Comparison of ENCODE assay signal across 14 cellular contexts in the genomic region with DNA sequence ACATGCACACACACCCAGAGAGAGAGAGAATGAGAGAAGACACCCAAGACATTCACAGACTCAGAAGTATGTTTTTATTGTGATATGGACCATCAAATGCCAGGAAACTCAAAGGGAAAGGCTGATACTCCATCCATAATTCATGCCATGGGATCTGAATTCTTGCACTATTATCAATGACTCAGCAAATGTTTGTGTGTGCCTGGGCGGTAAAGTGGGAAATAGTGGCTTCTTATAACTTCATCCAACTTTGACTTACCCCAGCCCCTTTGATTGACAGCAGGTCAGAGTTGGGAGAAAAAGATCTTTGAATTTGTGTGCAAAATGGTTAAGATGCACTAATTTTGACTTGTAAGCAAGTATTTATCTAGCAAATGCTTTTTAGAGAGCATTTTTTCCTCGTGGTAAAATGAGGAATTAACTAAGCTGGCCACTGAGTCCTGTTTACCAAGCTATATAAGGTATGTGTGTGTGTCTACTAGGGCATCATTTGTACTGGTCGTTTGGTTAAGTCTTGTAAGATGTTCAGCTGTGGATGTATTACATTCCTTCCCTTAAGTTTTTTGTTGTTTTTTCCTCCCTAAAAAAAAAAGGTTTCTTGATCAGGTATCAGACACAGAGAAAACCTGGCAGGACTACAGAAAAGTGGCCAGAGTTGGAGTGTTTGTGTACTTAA. TPM values are rescaled to one million over a fixed set of nuclear protein-coding genes. Genes with fewer than 3 reads are reported as not detected.
A peak's percentile ranks its signal among the peaks of the same experiment; 100 is the strongest.
DNase-seq lines count a peak whose midpoint lies in the region; FAIRE-seq and TF ChIP-seq lines count a peak whose summit lies in the region.
"Had no signal": no experiment of that assay in that cellular context is flagged by ENCODE, and none has a peak within 500 bp of the region (broad histone marks: within the 10 kb centered on the region; RNA-seq: fewer than 3 reads in every experiment).

No MANE protein-coding gene starts in this region.

- DNase-seq in HEK293T (ENCODE audit: extremely low spot score) (no peak), astrocyte (ENCODE audit: low read depth) (peak; percentile 79), kidney tubule cell (ENCODE audit: low spot score) (peak; percentile 36), erythroblast (lab: John Stamatoyannopoulos, UW) (no peak), GM19239 (ENCODE audit: insufficient read length, low spot score) (no peak), NCI-H510A treated with DMSO at 0.1 percent for 48 hours (lab: John Stamatoyannopoulos, UW) (no peak)
- DNase-seq in activated naive CD4-positive, alpha-beta T cell treated with anti-CD3 and anti-CD28 coated beads, Interleukin-2, amount 10 ng/mL, durations not matched to agents 7 days and 5 days, result no peak
- DNase-seq: activated CD4-positive, CD25-positive, alpha-beta regulatory T cell treated with anti-CD3 and anti-CD28 coated beads, Interleukin-2, amount 50 U/mL, for 72 hours; DND-41; NCI-H2107; SIG-M5 had no signal

- TF ChIP-seq POLR2A in erythroblast (IDR thresholded peaks at IDR 0.05; ENCODE audit: low read length), result no peak

- H3K27ac Mint-ChIP-seq in astrocyte (ENCODE audit: unreplicated experiment), result peak overlapping the region; percentile 99
- H3K27ac Mint-ChIP-seq in activated naive CD4-positive, alpha-beta T cell treated with anti-CD3 and anti-CD28 coated beads, Interleukin-2, amount 10 ng/mL, durations not matched to agents 7 days and 5 days, result no peak overlapping the region
- H3K27ac Mint-ChIP-seq: natural killer cell treated with Interleukin-12 subunit alpha and Interleukin-12 subunit beta and Interleukin-15 and Interleukin-18, amount 100 ng/mL, for 72 hours had no signal

- H4K20me1 ChIP-seq in astrocyte (ENCODE audit: insufficient read depth, low read length), result peaks cover 13% of the 10 kb centered on the region

- peaks cover 43% of the 10 kb centered on the region for H3K4me1 Mint-ChIP-seq in astrocyte (ENCODE audit: low read depth, unreplicated experiment)
- H3K4me1 Mint-ChIP-seq in activated naive CD4-positive, alpha-beta T cell treated with anti-CD3 and anti-CD28 coated beads, Interleukin-2, amount 10 ng/mL, durations not matched to agents 7 days and 5 days, result peaks cover 9% of the 10 kb centered on the region

- H3K79me2 ChIP-seq in astrocyte (ENCODE audit: insufficient read depth, low read length), result peaks cover 15% of the 10 kb centered on the region

- FAIRE-seq in astrocyte (lab: Jason Lieb, UNC) (peak; percentile 79), GM19239 (lab: Jason Lieb, UNC) (no peak)

- no peak overlapping the region for H2AFZ ChIP-seq in astrocyte (ENCODE audit: low read depth, low read length)

- no peaks in the 10 kb centered on the region for H3K27me3 Mint-ChIP-seq in astrocyte (ENCODE audit: low read depth, unreplicated experiment)
- H3K27me3 Mint-ChIP-seq in activated naive CD4-positive, alpha-beta T cell treated with anti-CD3 and anti-CD28 coated beads, Interleukin-2, amount 10 ng/mL, durations not matched to agents 7 days and 5 days, result peaks cover 45% of the 10 kb centered on the region

- no peak for TF ChIP-seq CTCF in astrocyte (IDR thresholded peaks at IDR 0.05; ENCODE audit: insufficient read depth, low read depth, low read length)

- H3K9me3 Mint-ChIP-seq in astrocyte (ENCODE audit: unreplicated experiment), result no peaks in the 10 kb centered on the region
- H3K9me3 Mint-ChIP-seq in activated naive CD4-positive, alpha-beta T cell treated with anti-CD3 and anti-CD28 coated beads, Interleukin-2, amount 10 ng/mL, durations not matched to agents 7 days and 5 days, result no peaks in the 10 kb centered on the region
- H3K9me3 Mint-ChIP-seq: natural killer cell treated with Interleukin-12 subunit alpha and Interleukin-12 subunit beta and Interleukin-15 and Interleukin-18, amount 100 ng/mL, for 72 hours had no signal

- peak overlapping the region; percentile 91 for H3K27ac ChIP-seq in astrocyte (ENCODE audit: low read depth, low read length)
- peak overlapping the region; percentile 37 for H3K27ac ChIP-seq in stomach smooth muscle (ENCODE audit: low read length)
- H3K27ac ChIP-seq: foreskin keratinocyte had no signal

- CTCF ChIA-PET in HEK293T (lab: Yijun Ruan, JAX), result interaction anchor here (1.6 kb wide), 1 partner anchor 12 kb away, joined by 6 read pairs; no protein-coding TSS in a partner anchor
- CTCF ChIA-PET in activated naive CD4-positive, alpha-beta T cell treated with anti-CD3 and anti-CD28 coated beads, Interleukin-2, amount 10 ng/mL, durations not matched to agents 7 days and 5 days (lab: Charles Lee), result no interaction called here

- no peaks in the 10 kb centered on the region for H3K9me3 ChIP-seq in astrocyte (ENCODE audit: insufficient read depth, low read depth, low read length)
- H3K9me3 ChIP-seq in stomach smooth muscle (ENCODE audit: control insufficient read depth in 2 of 2, low read length in 2 of 2), result no peaks in the 10 kb centered on the region

- POLR2A ChIA-PET in HEK293T (lab: Yijun Ruan, JAX), result no interaction called here

- H3K9ac ChIP-seq in astrocyte (ENCODE audit: low read length) (peak overlapping the region; percentile 66), stomach smooth muscle (ENCODE audit: low read length in 2 of 2) (peak overlapping the region; percentile 10 to 21)

- H3K4me1 ChIP-seq in astrocyte (ENCODE audit: insufficient read depth, low read length) (peaks cover 35% of the 10 kb centered on the region), stomach smooth muscle (ENCODE audit: control insufficient read depth, insufficient read depth, low read length) (peaks cover 16% of the 10 kb centered on the region)

- H3K27me3 ChIP-seq in astrocyte (ENCODE audit: insufficient read depth, low read length), result no peaks in the 10 kb centered on the region
- H3K27me3 ChIP-seq in stomach smooth muscle (ENCODE audit: control insufficient read depth in 1 of 2, insufficient read depth in 2 of 2, low read length in 2 of 2), result no peaks in the 10 kb centered on the region
- H3K27me3 ChIP-seq: foreskin keratinocyte had no signal

- peaks cover 9% of the 10 kb centered on the region for H3K36me3 Mint-ChIP-seq in astrocyte (ENCODE audit: low read depth, unreplicated experiment)
- no peaks in the 10 kb centered on the region for H3K36me3 Mint-ChIP-seq in activated naive CD4-positive, alpha-beta T cell treated with anti-CD3 and anti-CD28 coated beads, Interleukin-2, amount 10 ng/mL, durations not matched to agents 7 days and 5 days
- H3K36me3 Mint-ChIP-seq: natural killer cell treated with Interleukin-12 subunit alpha and Interleukin-12 subunit beta and Interleukin-15 and Interleukin-18, amount 100 ng/mL, for 72 hours had no signal

- no peak overlapping the region for H3K4me3 Mint-ChIP-seq in astrocyte (ENCODE audit: unreplicated experiment)
- H3K4me3 Mint-ChIP-seq in activated naive CD4-positive, alpha-beta T cell treated with anti-CD3 and anti-CD28 coated beads, Interleukin-2, amount 10 ng/mL, durations not matched to agents 7 days and 5 days, result no peak overlapping the region
- H3K4me3 Mint-ChIP-seq: natural killer cell treated with Interleukin-12 subunit alpha and Interleukin-12 subunit beta and Interleukin-15 and Interleukin-18, amount 100 ng/mL, for 72 hours had no signal

- H3K4me3 ChIP-seq in astrocyte (ENCODE audit: insufficient read depth, low read depth, low read length), result peak overlapping the region; percentile 21
- H3K4me3 ChIP-seq in stomach smooth muscle (ENCODE audit: low read length in 2 of 2), result peak overlapping the region in 1 of 2 donors; percentile 64

- H3K4me2 ChIP-seq in astrocyte (ENCODE audit: low read length), result peak overlapping the region; percentile 73

- H3K36me3 ChIP-seq in astrocyte (ENCODE audit: insufficient read depth, low read length), result peaks cover 7% of the 10 kb centered on the region
- no peaks in the 10 kb centered on the region for H3K36me3 ChIP-seq in stomach smooth muscle (ENCODE audit: control insufficient read depth in 2 of 2, insufficient read depth in 2 of 2, low read length in 2 of 2)

TF ChIP-seq in HEK293T, 16 proteins besides CTCF, POLR2A, EP300 and RAD21:
- no peak for TF ChIP-seq SP1 (IDR thresholded peaks at IDR 0.05)
- no peak for TF ChIP-seq ZNF384 (IDR thresholded peaks at IDR 0.05)
- TF ChIP-seq, protein P1, sequence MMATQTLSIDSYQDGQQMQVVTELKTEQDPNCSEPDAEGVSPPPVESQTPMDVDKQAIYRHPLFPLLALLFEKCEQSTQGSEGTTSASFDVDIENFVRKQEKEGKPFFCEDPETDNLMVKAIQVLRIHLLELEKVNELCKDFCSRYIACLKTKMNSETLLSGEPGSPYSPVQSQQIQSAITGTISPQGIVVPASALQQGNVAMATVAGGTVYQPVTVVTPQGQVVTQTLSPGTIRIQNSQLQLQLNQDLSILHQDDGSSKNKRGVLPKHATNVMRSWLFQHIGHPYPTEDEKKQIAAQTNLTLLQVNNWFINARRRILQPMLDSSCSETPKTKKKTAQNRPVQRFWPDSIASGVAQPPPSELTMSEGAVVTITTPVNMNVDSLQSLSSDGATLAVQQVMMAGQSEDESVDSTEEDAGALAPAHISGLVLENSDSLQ (IDR thresholded peaks at IDR 0.05), result peak; percentile 81

RNA-seq across cellular contexts. Expression of a gene that starts 3.1 kb away (rescaled TPM):
- 1,138 and 1,253 TPM in 2 replicates for total RNA-seq in astrocyte
- total RNA-seq: natural killer cell treated with Interleukin-12 subunit alpha and Interleukin-12 subunit beta and Interleukin-15 and Interleukin-18, amount 100 ng/mL, for 72 hours had no signal

Comparison
In these comparisons a context has a peak if more than half of its experiments do, and no peak if none do; other contexts are left out.
1. DNase-seq: peak in astrocyte (single experiment) and kidney tubule cell (single experiment); none in HEK293T (single experiment), activated naive CD4-positive, alpha-beta T cell treated with anti-CD3 and anti-CD28 coated beads, Interleukin-2, amount 10 ng/mL, durations not matched to agents 7 days and 5 days (single experiment), erythroblast (0 of 2), GM19239 (single experiment) and NCI-H510A treated with DMSO at 0.1 percent for 48 hours (single experiment).